8 cellular contexts compared by ENCODE assay signal in genomic region chr13:111422352-111422751, GRCh38.
"Had no signal": no experiment of that assay in that cellular context is flagged by ENCODE, and none has a peak within 500 bp of the region (broad histone marks: within the 10 kb centered on the region; RNA-seq: fewer than 3 reads in every experiment).

No MANE protein-coding gene starts in this region.

- DNase-seq: activated CD4-positive, alpha-beta T cell treated with anti-CD3 and anti-CD28 coated beads for 4 hours; activated CD8-positive, alpha-beta T cell treated with anti-CD3 and anti-CD28 coated beads, Interleukin-2, amount 10 ng/mL, durations not matched to agents 7 days and 5 days; activated naive CD4-positive, alpha-beta T cell treated with anti-CD3 and anti-CD28 coated beads, Interleukin-2, amount 10 ng/mL, durations not matched to agents 7 days and 5 days; caudate nucleus; effector memory CD8-positive, alpha-beta T cell; sigmoid colon; stimulated activated naive CD4-positive, alpha-beta T cell; transverse colon had no signal

- ATAC-seq: activated CD8-positive, alpha-beta T cell treated with anti-CD3 and anti-CD28 coated beads, Interleukin-2, amount 10 ng/mL, durations not matched to agents 7 days and 5 days; effector memory CD8-positive, alpha-beta T cell had no signal
